In genomic region chr9:93159601-93160418, GRCh38 we compare ENCODE assay signal across 8 cellular contexts. TPM values are rescaled to one million over a fixed set of nuclear protein-coding genes. Genes with fewer than 3 reads are reported as not detected.
A peak's percentile ranks its signal among the peaks of the same experiment; 100 is the strongest.
DNase-seq lines count a peak whose midpoint lies in the region; ATAC-seq, FAIRE-seq and TF ChIP-seq lines count a peak whose summit lies in the region.

No MANE protein-coding gene starts in this region.

- no peak for TF ChIP-seq POLR2A in GM12892 (IDR thresholded peaks at IDR 0.05; ENCODE audit: low read depth, low read length)

- DNase-seq in A172 (ENCODE audit: low spot score) (peak; percentile 75), GM12892 (ENCODE audit: insufficient read length) (peak; percentile 84), NCI-H2196 (lab: John Stamatoyannopoulos, UW; ENCODE audit: unreplicated experiment) (peak; percentile 86), kidney tubule cell (ENCODE audit: low spot score) (peak; percentile 82)
- peak; percentile 86 for DNase-seq in activated CD4-positive, CD25-positive, alpha-beta regulatory T cell treated with anti-CD3 and anti-CD28 coated beads, Interleukin-2, amount 50 U/mL, for 72 hours
- peak; percentile 46 for DNase-seq in central memory CD4-positive, alpha-beta T cell
- DNase-seq in stimulated activated CD4-positive, alpha-beta T cell treated with anti-CD3 and anti-CD28 coated beads, Interleukin-2, amount 100 ng/mL, for 24 hours = peak; percentile 79 to 83

- ATAC-seq in HG02938 (IDR thresholded peaks at IDR 0.05; ENCODE audit: unreplicated experiment) = peak; percentile 76

- FAIRE-seq in GM12892 (lab: Jason Lieb, UNC) = peak; percentile 98

RNA-seq across cellular contexts. Expression of gene WNK2, which starts 24.1 kb away (rescaled TPM):
- total RNA-seq in A172 (2014; rRNA removed; shearing (Covaris generic)) = not detected in 2 replicates
- polyA plus RNA-seq in GM12892 (2012; ENCODE audit: missing spikeins) = not detected

RNA-seq across cellular contexts. Expression of gene NINJ1, which starts 25.8 kb away (rescaled TPM):
- total RNA-seq in A172 (2014; rRNA removed; shearing (Covaris generic)) = 64.2 and 68.2 TPM in 2 replicates
- polyA plus RNA-seq in GM12892 (2012; ENCODE audit: missing spikeins) = 17.5 TPM

Comparison
In these comparisons a context has a peak if more than half of its experiments do, and no peak if none do; other contexts are left out.
1. Peak in every context shown above with its lines: DNase-seq and ATAC-seq.